24 cellular contexts compared by ENCODE assay signal in genomic region chr12:113720629-113721028, GRCh38.
"Had no signal": no experiment of that assay in that cellular context is flagged by ENCODE, and none has a peak within 500 bp of the region (broad histone marks: within the 10 kb centered on the region; RNA-seq: fewer than 3 reads in every experiment).

No MANE protein-coding gene starts in this region.

- DNase-seq: effector memory CD8-positive, alpha-beta T cell; esophagus squamous epithelium; foreskin fibroblast; glutamatergic neuron; immature natural killer cell; kidney; left cardiac atrium; left ventricle myocardium superior; mesenchymal stem cell; midbrain; psoas muscle; retina; stimulated activated naive CD4-positive, alpha-beta T cell; stomach; substantia nigra; transverse colon had no signal

- H3K9ac ChIP-seq: parathyroid adenoma had no signal

- H3K36me3 Mint-ChIP-seq: immature natural killer cell; natural killer cell treated with Interleukin-12 subunit alpha and Interleukin-12 subunit beta and Interleukin-15 and Interleukin-18, amount 100 ng/mL, for 72 hours had no signal

- H3K4me1 Mint-ChIP-seq: immature natural killer cell had no signal

- H3K4me3 ChIP-seq: esophagus squamous epithelium, gastroesophageal sphincter, lung, psoas muscle, stomach, thoracic aorta, transverse colon had no signal

- H3K9me3 ChIP-seq: esophagus squamous epithelium, psoas muscle, thoracic aorta, transverse colon had no signal

- H2AFZ ChIP-seq: parathyroid adenoma had no signal

- H3K9me3 Mint-ChIP-seq: dendritic cell treated with granulocyte-macrophage colony-stimulating factor and Interleukin-4, amounts not matched to agents 40 ng/mL and 50 ng/mL, for 4 days; effector memory CD8-positive, alpha-beta T cell; immature natural killer cell; natural killer cell treated with Interleukin-12 subunit alpha and Interleukin-12 subunit beta and Interleukin-15 and Interleukin-18, amount 100 ng/mL, for 72 hours had no signal

- FAIRE-seq: colon, kidney had no signal

- H3K27ac ChIP-seq: esophagus squamous epithelium, gastroesophageal sphincter, parathyroid adenoma, psoas muscle, stomach, thoracic aorta, transverse colon had no signal

- ATAC-seq: effector memory CD8-positive, alpha-beta T cell; gastroesophageal sphincter; left cardiac atrium; left ventricle myocardium superior; natural killer cell treated with Interleukin-12 subunit alpha and Interleukin-12 subunit beta and Interleukin-15 and Interleukin-18, amount 100 ng/mL, for 72 hours; psoas muscle; sciatic nerve had no signal

- H3K4me1 ChIP-seq: esophagus squamous epithelium, gastroesophageal sphincter, parathyroid adenoma, psoas muscle, stomach, transverse colon had no signal

- H3K27ac Mint-ChIP-seq: dendritic cell treated with granulocyte-macrophage colony-stimulating factor and Interleukin-4, amounts not matched to agents 40 ng/mL and 50 ng/mL, for 4 days; effector memory CD8-positive, alpha-beta T cell; immature natural killer cell; natural killer cell treated with Interleukin-12 subunit alpha and Interleukin-12 subunit beta and Interleukin-15 and Interleukin-18, amount 100 ng/mL, for 72 hours had no signal

- H3K4me3 Mint-ChIP-seq: dendritic cell treated with granulocyte-macrophage colony-stimulating factor and Interleukin-4, amounts not matched to agents 40 ng/mL and 50 ng/mL, for 4 days; effector memory CD8-positive, alpha-beta T cell; immature natural killer cell; natural killer cell treated with Interleukin-12 subunit alpha and Interleukin-12 subunit beta and Interleukin-15 and Interleukin-18, amount 100 ng/mL, for 72 hours had no signal

- H3K79me2 ChIP-seq: parathyroid adenoma had no signal

- H3K36me3 ChIP-seq: esophagus squamous epithelium, gastroesophageal sphincter, stomach, thoracic aorta, transverse colon had no signal
